ENCODE assay signal across 8 cellular contexts in the genomic region with DNA sequence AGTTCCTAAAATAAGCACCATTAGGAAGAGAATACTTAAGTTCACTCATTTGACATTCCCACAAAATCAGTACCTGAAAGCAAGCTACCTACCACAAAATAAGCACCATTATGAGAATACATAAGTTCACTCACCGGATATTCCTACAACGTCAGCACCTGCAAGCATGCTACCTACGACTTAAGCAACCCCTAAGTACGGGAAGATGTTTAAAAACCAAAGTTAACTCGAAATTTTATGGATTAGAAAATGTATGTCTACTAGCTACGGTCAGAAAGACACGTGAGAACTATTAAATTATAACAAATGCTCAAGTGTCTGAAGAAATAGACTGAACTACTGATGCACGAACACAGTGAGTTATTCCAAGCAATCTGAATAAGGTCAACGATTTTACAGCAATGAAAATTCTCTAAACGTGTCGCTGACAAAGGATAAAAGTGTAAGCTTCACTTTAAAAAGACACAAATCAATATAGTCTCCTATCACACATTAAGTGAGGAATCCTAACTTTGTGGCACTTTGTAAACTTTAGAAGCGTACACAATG. TPM values are rescaled to one million over a fixed set of nuclear protein-coding genes. Genes with fewer than 3 reads are reported as not detected.
DNase-seq lines count a peak whose midpoint lies in the region; ATAC-seq and TF ChIP-seq lines count a peak whose summit lies in the region.

No MANE protein-coding gene starts in this region.

- in situ Hi-C loops in astrocyte of the cerebellum (cut with HindIII; ENCODE audit: low sequenced_read_pairs), result no loop called here

- DNase-seq in heart left ventricle (no peak), Right ventricle myocardium superior (no peak), astrocyte of the cerebellum (ENCODE audit: low read depth) (no peak), lower leg skin (ENCODE audit: low spot score in 2 of 2) (no peak), upper lobe of left lung (no peak), DMS114 treated with DMSO at 0.1 percent for 48 hours (lab: John Stamatoyannopoulos, UW; ENCODE audit: unreplicated experiment) (no peak), NCI-H446 (lab: John Stamatoyannopoulos, UW) (no peak)

- no peak for ATAC-seq in heart left ventricle
- ATAC-seq in Right ventricle myocardium superior (ENCODE audit: poor library complexity), result no peak
- ATAC-seq in upper lobe of left lung (ENCODE audit: low FRiP score in 2 of 2), result no peak
- no peak for ATAC-seq in GM19455 (IDR thresholded peaks at IDR 0.05; ENCODE audit: unreplicated experiment)

- intact Hi-C loops in heart left ventricle (cut with DNase I), result loop anchor here in 3 of 10 donors (5.0 to 10.0 kb wide), 2 partner anchors 59 to 62 kb away; partner anchors contain the start of gene RSL1D1 (in 3 of the 3)
- intact Hi-C loops in Right ventricle myocardium superior (cut with DNase I), result no loop called here
- intact Hi-C loops in lower leg skin (cut with DNase I; ENCODE audit: low total_unique reads), result no loop called here

- H3K9me3 ChIP-seq in heart left ventricle (no peaks in the 10 kb centered on the region), upper lobe of left lung (no peaks in the 10 kb centered on the region)

- TF ChIP-seq EP300 in upper lobe of left lung (IDR thresholded peaks at IDR 0.05), result no peak

- no peak for TF ChIP-seq CTCF in heart left ventricle (IDR thresholded peaks at IDR 0.05)
- no peak for TF ChIP-seq CTCF in astrocyte of the cerebellum (IDR thresholded peaks at IDR 0.05; ENCODE audit: low read depth, low read length, missing control alignments)
- no peak for TF ChIP-seq CTCF in lower leg skin (IDR thresholded peaks at IDR 0.05)
- no peak for TF ChIP-seq CTCF in upper lobe of left lung (IDR thresholded peaks at IDR 0.05)

- no peak for TF ChIP-seq POLR2A in heart left ventricle (IDR thresholded peaks at IDR 0.05)
- no peak for TF ChIP-seq POLR2A in lower leg skin (IDR thresholded peaks at IDR 0.05)
- no peak for TF ChIP-seq POLR2A in upper lobe of left lung (IDR thresholded peaks at IDR 0.05)

- H3K27ac ChIP-seq in heart left ventricle, result peak overlapping the region in 11 of 12 donors; percentile 73 to 96 (median 93)
- peak overlapping the region; percentile 90 to 97 (median 95) for H3K27ac ChIP-seq in upper lobe of left lung

- H3K36me3 ChIP-seq in heart left ventricle (no peaks in the 10 kb centered on the region), upper lobe of left lung (no peaks in the 10 kb centered on the region)

- H3K27me3 ChIP-seq in heart left ventricle, result no peaks in the 10 kb centered on the region
- H3K27me3 ChIP-seq in upper lobe of left lung, result no peaks in the 10 kb centered on the region

- peaks cover 4 to 53% (median 42%) of the 10 kb centered on the region in 12 donors for H3K4me1 ChIP-seq in heart left ventricle
- H3K4me1 ChIP-seq in upper lobe of left lung, result peaks cover 35 to 55% (median 46%) of the 10 kb centered on the region in 4 donors

- H3K4me3 ChIP-seq in heart left ventricle (peak overlapping the region; percentile 72 to 94 (median 89)), astrocyte of the cerebellum (ENCODE audit: low read depth, low read length) (peak overlapping the region; percentile 70), lower leg skin (ENCODE audit: low read depth, poor library complexity, severe bottlenecking) (peak overlapping the region; percentile 93), upper lobe of left lung (peak overlapping the region; percentile 78 to 97 (median 94))

- 6 to 11% (median 9%) methylated on average over 12 of the region's 12 CpGs for WGBS in heart left ventricle, 4 donors
- 3 to 4% methylated on average over 12 of the region's 12 CpGs for WGBS in lower leg skin, 2 donors
- 6 to 7% methylated on average over 12 of the region's 12 CpGs for WGBS in upper lobe of left lung, 2 donors

RNA-seq across cellular contexts. Expression of gene GSPT1, which starts 1.5 kb away (rescaled TPM):
- total RNA-seq in heart left ventricle (100 to 1,000 TPM in 2 of 9 donors, 10 to 100 TPM in 7; 58.2 to 131 (median 91.1) TPM), Right ventricle myocardium superior (88.3 TPM), lower leg skin (10 to 100 TPM; 38.6 to 55.3 (median 52.0) TPM), upper lobe of left lung (100 to 1,000 TPM in 3 of 6 donors, 10 to 100 TPM in 3; 52.4 to 117 (median 99.6) TPM)
- polyA plus RNA-seq in heart left ventricle, result 100 to 1,000 TPM in 1 of 2 donors, 10 to 100 TPM in 1; 16.3 to 107 TPM

RNA-seq across cellular contexts. Expression of gene NPIPB2, which starts 27.6 kb away (rescaled TPM):
- total RNA-seq in heart left ventricle (1 to 10 TPM; 1.1 to 6.1 (median 2.5) TPM), Right ventricle myocardium superior (1.6 TPM), lower leg skin (10 to 100 TPM in 1 of 4 donors, 1 to 10 TPM in 3; 4.1 to 12.9 (median 5.2) TPM), upper lobe of left lung (10 to 100 TPM in 3 of 6 donors, 1 to 10 TPM in 3; 3.6 to 47.1 (median 9.0) TPM)
- 1 to 10 TPM; 4.0 to 8.4 TPM for polyA plus RNA-seq in heart left ventricle

RNA-seq across cellular contexts. Expression of gene TNFRSF17, which starts 50.7 kb away (rescaled TPM):
- total RNA-seq in heart left ventricle (under 1 TPM in 1 of 9 donors, not detected in 8; 0.99 TPM), Right ventricle myocardium superior (not detected), lower leg skin (not detected), upper lobe of left lung (1 to 10 TPM in 3 of 6 donors, not detected in 3; 1.6 to 2.9 (median 2.0) TPM)
- polyA plus RNA-seq in heart left ventricle, result not detected
